ENCODE assay signal across 8 cellular contexts in genomic region chr2:113551637-113552317, GRCh38. TPM values are rescaled to one million over a fixed set of nuclear protein-coding genes. Genes with fewer than 3 reads are reported as not detected.
A peak's percentile ranks its signal among the peaks of the same experiment; 100 is the strongest.
DNase-seq lines count a peak whose midpoint lies in the region; ATAC-seq, FAIRE-seq and TF ChIP-seq lines count a peak whose summit lies in the region.
"Not testable (repeated sequence)": the region's sequence is repeated elsewhere in the genome, so short reads cannot be mapped to it uniquely, and the experiment has no call there.

No MANE protein-coding gene starts in this region.

- not testable (repeated sequence) for H3K9me2 ChIP-seq in PC-3 (replicated peaks; ENCODE audit: low read length)

- FAIRE-seq in K562 (lab: Jason Lieb, UNC), result not testable (repeated sequence)

- not testable (repeated sequence) for BruUV-seq in PC-3 (replicated peaks; lab: Mats Ljungman, UMichigan); K562 (replicated peaks; lab: Mats Ljungman, UMichigan)

- not testable (repeated sequence) for H3K27me3 Mint-ChIP-seq in memory B cell

- not testable (repeated sequence) for H3K9ac ChIP-seq in PC-3 (ENCODE audit: low read length)
- peak overlapping the region in 1 of 2 experiments; percentile 38; a peak in 2 of 4 replicates for H3K9ac ChIP-seq in K562 (ENCODE audit: insufficient read depth in 1 of 2, low read depth in 2 of 2, low read length in 2 of 2)

- in situ Hi-C loops in K562 (cut with MboI), result not testable (repeated sequence)

- TF ChIP-seq RAD21 in K562 (CRISPR knock-in tag; conservative IDR thresholded peaks at IDR 0.05 in 1 of 2, IDR thresholded peaks at IDR 0.05 in 1 of 2), result not testable (repeated sequence)

- not testable (repeated sequence) for H3K27ac ChIP-seq in PC-3 (ENCODE audit: low read length)
- peak overlapping the region; percentile 56 for H3K27ac ChIP-seq in K562 (ENCODE audit: extremely low read depth, low read depth, low read length)

- not testable (repeated sequence) for H3K4me1 Mint-ChIP-seq in memory B cell

- not testable (repeated sequence) for H3K4me3 ChIP-seq in PC-3 (ENCODE audit: low read length); K562

- H3K9me1 ChIP-seq in K562 (ENCODE audit: control insufficient read depth, insufficient read depth, low read length), result not testable (repeated sequence)

- not testable (repeated sequence) for H3K9me3 ChIP-seq in PC-3 (ENCODE audit: low read length); K562 (replicated peaks; ENCODE audit: control insufficient read depth, insufficient read depth, low read depth, low read length)

- intact Hi-C loops in PC-3 (cut with micrococcal nuclease); K562 (cut with micrococcal nuclease): not testable (repeated sequence)

- ATAC-seq in GM18505 (IDR thresholded peaks at IDR 0.05; ENCODE audit: unreplicated experiment) (peak; percentile 87), GM21576 (IDR thresholded peaks at IDR 0.05; ENCODE audit: unreplicated experiment) (peak; percentile 82), HG03103 (IDR thresholded peaks at IDR 0.05; ENCODE audit: low read depth, unreplicated experiment) (peak; percentile 76), PC-3 (peak; percentile 72), K562 (peak; percentile 90), memory B cell (ENCODE audit: low read depth) (peak; percentile 68)

- not testable (repeated sequence) for TF ChIP-seq CTCF in PC-3 (conservative IDR thresholded peaks at IDR 0.05; ENCODE audit: low read depth, low read length); K562 (IDR thresholded peaks at IDR 0.05 in 2 of 3, conservative IDR thresholded peaks at IDR 0.05 in 1 of 3; ENCODE audit: insufficient read depth in 2 of 3, low read depth in 1 of 3, low read length in 3 of 3)

- CTCF ChIA-PET in PC-3 (lab: Charles Lee); K562 (lab: Yijun Ruan, JAX; ENCODE audit: low intra/inter-chr PET ratio): not testable (repeated sequence)

- H3K27ac Mint-ChIP-seq in memory B cell, result not testable (repeated sequence)

- DNase-seq in PC-3, result peak; percentile 11
- DNase-seq in activated CD8-positive, alpha-beta memory T cell treated with anti-CD3 and anti-CD28 coated beads for 24 hours, result peak; percentile 77
- DNase-seq in K562 (ENCODE audit: extremely low read depth in 1 of 4, low spot score in 3 of 4), result peak in 1 of 4 experiments; percentile 53
- DNase-seq in memory B cell (ENCODE audit: low spot score in 2 of 2), result not testable (repeated sequence)
- peak; percentile 40 to 42 for DNase-seq in stimulated activated CD8-positive, alpha-beta memory T cell treated with anti-CD3 and anti-CD28 coated beads, Interleukin-7, amount 100 ng/mL, for 4 hours (ENCODE audit: low read depth in 2 of 2)

- not testable (repeated sequence) for H3F3A ChIP-seq in PC-3 (ENCODE audit: low read length, unreplicated experiment)

- not testable (repeated sequence) for H3K36me3 ChIP-seq in PC-3 (ENCODE audit: low read depth, low read length); K562 (ENCODE audit: control insufficient read depth, insufficient read depth, low read length)

- H3K27me3 ChIP-seq in PC-3 (ENCODE audit: low read length); K562 (ENCODE audit: control insufficient read depth in 2 of 2, insufficient read depth in 2 of 2, low read length in 2 of 2): not testable (repeated sequence)

- WGBS in K562 (ENCODE audit: insufficient coverage, low coverage, missing lambda C conversion rate), result 0% methylated on average over 5 of the region's 11 CpGs

- POLR2A ChIA-PET in PC-3 (lab: Charles Lee; ENCODE audit: unreplicated experiment); K562 (lab: Yijun Ruan, JAX): not testable (repeated sequence)

- peak overlapping the region; percentile 53; the same call in 1 of the 2 replicates for H3K4me2 ChIP-seq in PC-3 (ENCODE audit: low read length)
- peak overlapping the region; percentile 63 for H3K4me2 ChIP-seq in K562 (ENCODE audit: insufficient read depth, low read length)

- not testable (repeated sequence) for H4K20me1 ChIP-seq in PC-3 (ENCODE audit: low read length); K562 (replicated peaks; ENCODE audit: control insufficient read depth, insufficient read depth, low read length)

- not testable (repeated sequence) for H3K79me2 ChIP-seq in PC-3 (ENCODE audit: low read length); K562 (ENCODE audit: control insufficient read depth, insufficient read depth, low read length)

- not testable (repeated sequence) for H2AFZ ChIP-seq in PC-3 (ENCODE audit: low read length)
- H2AFZ ChIP-seq in K562 (ENCODE audit: low read depth, low read length), result peak overlapping the region; percentile 83

- not testable (repeated sequence) for H3K9me3 Mint-ChIP-seq in memory B cell

- not testable (repeated sequence) for TF ChIP-seq EP300 in K562 (IDR thresholded peaks at IDR 0.05; ENCODE audit: low read length)

- TF ChIP-seq POLR2A in GM18505 (IDR thresholded peaks at IDR 0.05; ENCODE audit: borderline replicate concordance, extremely low read depth, insufficient read depth, insufficient read length); K562 (conservative IDR thresholded peaks at IDR 0.05): not testable (repeated sequence)

- H3K36me3 Mint-ChIP-seq in memory B cell, result not testable (repeated sequence)

- H3K4me1 ChIP-seq in PC-3 (ENCODE audit: insufficient read depth, low read length); K562 (replicated peaks in 1 of 2; ENCODE audit: control insufficient read depth in 2 of 2, insufficient read depth in 2 of 2, low read length in 2 of 2): not testable (repeated sequence)

- not testable (repeated sequence) for H3K4me3 Mint-ChIP-seq in memory B cell

TF ChIP-seq in K562, 482 proteins besides CTCF, POLR2A, EP300 and RAD21 (continues in another document):
- TF ChIP-seq L3MBTL2 (IDR thresholded peaks at IDR 0.05) (peak; percentile 41; the same call in 1 of the 2 replicates), ZNF592 (IDR thresholded peaks at IDR 0.05) (peak; percentile 48; the same call in 1 of the 2 replicates), ZNF316 (IDR thresholded peaks at IDR 0.05) (peak; percentile 97), NFIC (IDR thresholded peaks at IDR 0.05) (peak; percentile 76), MAFG (tag; conservative IDR thresholded peaks at IDR 0.05) (peak; percentile 91), C11orf30 (IDR thresholded peaks at IDR 0.05; ENCODE audit: low read depth) (peak; percentile 95)

RNA-seq across cellular contexts. Expression of gene FOXD4L1, which starts 53.3 kb away (rescaled TPM):
- total RNA-seq in PC-3 (2014; rRNA removed), result 0.33 TPM in 1 of 2 replicates, not detected in the other
- total RNA-seq in K562 (2011; cell fraction: chromatin; rRNA removed; ENCODE audit: low replicate concordance), result 1.3 TPM in 2 replicates
- total RNA-seq in K562 (2011; cell fraction: nucleolus; rRNA removed), result 1.1 and 1.2 TPM in 2 replicates
- 0.84 and 1.1 TPM in 2 replicates for total RNA-seq in K562 (2011; cell fraction: nucleoplasm; rRNA removed)
- 0.24 and 0.32 TPM in 2 replicates for total RNA-seq in K562 (2014; rRNA removed)
- total RNA-seq in K562 (2014; rRNA removed; fragmentation: Illumina TruSeq; extraction: Trizol), result 0.10 and 0.22 TPM in 2 replicates
- total RNA-seq in K562 (2015; rRNA removed; fragmentation: Illumina TruSeq; extraction: Trizol), result 0.34 and 0.47 TPM in 2 replicates
- total RNA-seq in K562 (2021), result 0.16 and 0.20 TPM in 2 replicates
- polyA plus RNA-seq in K562 (2011; rRNA removed), result 0.19 and 0.21 TPM in 2 replicates
- 0.06 and 0.34 TPM in 2 replicates for polyA plus RNA-seq in K562 (2011; cell fraction: cytosol; rRNA removed)
- 0.41 and 0.85 TPM in 2 replicates for polyA plus RNA-seq in K562 (2011; cell fraction: nucleus; rRNA removed)
- 0.23 and 0.37 TPM in 2 replicates for polyA plus RNA-seq in K562 (2012)
- polyA plus RNA-seq in K562 (2014; fragmentation: Illumina TruSeq; extraction: Trizol), result 0.06 and 0.25 TPM in 2 replicates
- not detected for polyA plus RNA-seq in K562 (2014; fragmentation: Nextera tagmentation; extraction: Ambion mirVana)
- 0.42 and 0.73 TPM in 2 replicates for polyA plus RNA-seq in K562 (2014; rRNA removed)
- 0.28 and 0.30 TPM in 2 replicates for polyA minus RNA-seq in K562 (2011; rRNA and poly(A)+ RNA removed)
- not detected in 2 replicates for polyA minus RNA-seq in K562 (2011; cell fraction: cytosol; rRNA and poly(A)+ RNA removed)
- polyA minus RNA-seq in K562 (2011; cell fraction: nucleus; rRNA and poly(A)+ RNA removed), result 0.56 and 1.1 TPM in 2 replicates
